ENCODE assay signal across 1 cellular context in genomic region chr15:92817339-92817886, GRCh38.
TF ChIP-seq lines count a peak whose summit lies in the region.

No MANE protein-coding gene starts in this region.

TF ChIP-seq in K562, 482 proteins besides CTCF, POLR2A, EP300 and RAD21 (continued from another document and continues in another):
- no peak for TF ChIP-seq BDP1 (IDR thresholded peaks at IDR 0.05; ENCODE audit: insufficient read depth, insufficient read length)
- TF ChIP-seq TGIF2 (CRISPR knock-in tag; IDR thresholded peaks at IDR 0.05) = no peak
- TF ChIP-seq DDX20 (tag; IDR thresholded peaks at IDR 0.05; ENCODE audit: low read depth) = no peak
- TF ChIP-seq MTA1 (IDR thresholded peaks at IDR 0.05; ENCODE audit: borderline replicate concordance) = peak; percentile 62; the same call in 1 of the 2 replicates
- no peak for TF ChIP-seq RBFOX2 (IDR thresholded peaks at IDR 0.05; ENCODE audit: low read depth, low read length)
- no peak for TF ChIP-seq ZBTB8A (IDR thresholded peaks at IDR 0.05; ENCODE audit: partially characterized antibody)
- TF ChIP-seq KDM1A (IDR thresholded peaks at IDR 0.05) = 0 out of 4 replicates have a peak, but pooled peaks of 1 of the 2 experiments have one; percentile 15
- TF ChIP-seq MED1 (CRISPR knock-in tag; IDR thresholded peaks at IDR 0.05; ENCODE audit: borderline replicate concordance) = no peak
- 0 out of 2 replicates have a peak, but pooled peaks have one; percentile 24 for TF ChIP-seq SMAD4 (CRISPR knock-in tag; conservative IDR thresholded peaks at IDR 0.05)
- TF ChIP-seq ZC3H8 (IDR thresholded peaks at IDR 0.05) = no peak
- no peak for TF ChIP-seq ZNF174 (CRISPR knock-in tag; IDR thresholded peaks at IDR 0.05)
- no peak for TF ChIP-seq ZNF740 (CRISPR knock-in tag; IDR thresholded peaks at IDR 0.05)
- TF ChIP-seq ZNF740 (tag; IDR thresholded peaks at IDR 0.05) = no peak
- TF ChIP-seq NFIC (IDR thresholded peaks at IDR 0.05) = peak; percentile 17; the same call in 1 of the 2 replicates
- no peak for TF ChIP-seq RNF2 (IDR thresholded peaks at IDR 0.05)
- no peak for TF ChIP-seq CBFA2T2 (conservative IDR thresholded peaks at IDR 0.05)
- no peak for TF ChIP-seq TRIM24 (IDR thresholded peaks at IDR 0.05)
- TF ChIP-seq ZNF239 (CRISPR knock-in tag; IDR thresholded peaks at IDR 0.05) = no peak
- TF ChIP-seq CEBPB (tag; IDR thresholded peaks at IDR 0.05) = no peak
- TF ChIP-seq MLLT1 (IDR thresholded peaks at IDR 0.05) = peak in 1 of 2 experiments; percentile 48; a peak in 1 of 4 replicates
- no peak for TF ChIP-seq AFF4 (CRISPR knock-in tag; IDR thresholded peaks at IDR 0.05)
- no peak for TF ChIP-seq ZNF146 (CRISPR knock-in tag; IDR thresholded peaks at IDR 0.05; ENCODE audit: unreplicated experiment)
- TF ChIP-seq HBP1 (CRISPR knock-in tag; IDR thresholded peaks at IDR 0.05) = 0 out of 2 replicates have a peak, but pooled peaks have one; percentile 24
- TF ChIP-seq GTF2E2 (tag; IDR thresholded peaks at IDR 0.05) = no peak
- TF ChIP-seq C11orf30 (IDR thresholded peaks at IDR 0.05; ENCODE audit: low read depth) = no peak
- TF ChIP-seq GTF2F1 (IDR thresholded peaks at IDR 0.05; ENCODE audit: low read depth, low read length) = no peak
- TF ChIP-seq L3MBTL2 (IDR thresholded peaks at IDR 0.05) = 0 out of 2 replicates have a peak, but pooled peaks have one; percentile 13
- no peak for TF ChIP-seq RBBP5 (IDR thresholded peaks at IDR 0.05; ENCODE audit: borderline replicate concordance, insufficient read depth, low read length, poor library complexity, severe bottlenecking)
- peak; percentile 60 for TF ChIP-seq MTA3 (IDR thresholded peaks at IDR 0.05; ENCODE audit: borderline replicate concordance)
- peak; percentile 60 for TF ChIP-seq HMBOX1 (IDR thresholded peaks at IDR 0.05)
- no peak for TF ChIP-seq ZNF224 (CRISPR knock-in tag; IDR thresholded peaks at IDR 0.05)
- TF ChIP-seq MITF (IDR thresholded peaks at IDR 0.05) = no peak
- no peak for TF ChIP-seq GABPB2 (CRISPR knock-in tag; conservative IDR thresholded peaks at IDR 0.05)
- no peak for TF ChIP-seq ARID3B (CRISPR knock-in tag; IDR thresholded peaks at IDR 0.05; ENCODE audit: borderline replicate concordance)
- TF ChIP-seq ZNF277 (CRISPR knock-in tag; IDR thresholded peaks at IDR 0.05; ENCODE audit: borderline replicate concordance) = no peak
- TF ChIP-seq TCFL5 (CRISPR knock-in tag; conservative IDR thresholded peaks at IDR 0.05) = no peak
- TF ChIP-seq ZNF23 (CRISPR knock-in tag; IDR thresholded peaks at IDR 0.05) = no peak
- peak; percentile 57; the same call in 1 of the 2 replicates for TF ChIP-seq NBN (IDR thresholded peaks at IDR 0.05; ENCODE audit: low read depth)
- TF ChIP-seq HDAC2 (IDR thresholded peaks at IDR 0.05) = 0 out of 2 replicates have a peak, but pooled peaks have one; percentile 64
- no peak for TF ChIP-seq U2AF2 (optimal IDR thresholded peaks at IDR 0.05; ENCODE audit: low read depth, low read length)
- no peak for TF ChIP-seq TEAD2 (tag; IDR thresholded peaks at IDR 0.05)
- no peak for TF ChIP-seq ZNF354B (CRISPR knock-in tag; IDR thresholded peaks at IDR 0.05)
- TF ChIP-seq POLR2B (IDR thresholded peaks at IDR 0.05; ENCODE audit: low read depth, partially characterized antibody) = peak; percentile 48
- TF ChIP-seq CTBP1 (IDR thresholded peaks at IDR 0.05; ENCODE audit: borderline replicate concordance) = peak; percentile 62; the same call in 1 of the 2 replicates
- no peak for TF ChIP-seq EP400 (IDR thresholded peaks at IDR 0.05)
- TF ChIP-seq ZNF583 (CRISPR knock-in tag; IDR thresholded peaks at IDR 0.05) = no peak
- no peak for TF ChIP-seq MBD1 (CRISPR knock-in tag; IDR thresholded peaks at IDR 0.05)
- no peak for TF ChIP-seq SMC3 (conservative IDR thresholded peaks at IDR 0.05; ENCODE audit: insufficient read depth, low read depth, low read length)
- 0 out of 2 replicates have a peak, but pooled peaks have one; percentile 7 for TF ChIP-seq JUND (IDR thresholded peaks at IDR 0.05; ENCODE audit: borderline replicate concordance, low read depth, low read length)
- TF ChIP-seq JUND (tag; IDR thresholded peaks at IDR 0.05; ENCODE audit: borderline replicate concordance, low read depth, low read length) = no peak; the same call in 2 of the 3 replicates
- no peak for TF ChIP-seq NR2C2 (CRISPR knock-in tag; IDR thresholded peaks at IDR 0.05)
- no peak for TF ChIP-seq NR2C2 (tag; IDR thresholded peaks at IDR 0.05)
- TF ChIP-seq NFATC3 (IDR thresholded peaks at IDR 0.05) = no peak
- TF ChIP-seq ZBTB2 (IDR thresholded peaks at IDR 0.05) = peak; percentile 27; the same call in 1 of the 2 replicates
- no peak; the same call in 1 of the 2 replicates for TF ChIP-seq EHMT2 (IDR thresholded peaks at IDR 0.05)
- no peak for TF ChIP-seq ZNF143 (CRISPR knock-in tag; IDR thresholded peaks at IDR 0.05)
- TF ChIP-seq SMARCE1 (IDR thresholded peaks at IDR 0.05) = peak; percentile 88
- no peak for TF ChIP-seq YY1 (IDR thresholded peaks at IDR 0.05; ENCODE audit: borderline replicate concordance in 1 of 3, control insufficient read depth in 1 of 3, extremely low read depth in 1 of 3, insufficient read depth in 3 of 3, insufficient read length in 1 of 3, insufficient replicate concordance in 2 of 3, low read depth in 1 of 3, low read length in 2 of 3)
